14 cellular contexts compared by ENCODE assay signal in genomic region chr3:73070675-73071575, GRCh38. TPM values are rescaled to one million over a fixed set of nuclear protein-coding genes. Genes with fewer than 3 reads are reported as not detected.
DNase-seq lines count a peak whose midpoint lies in the region; ATAC-seq and TF ChIP-seq lines count a peak whose summit lies in the region.
"Had no signal": no experiment of that assay in that cellular context is flagged by ENCODE, and none has a peak within 500 bp of the region (broad histone marks: within the 10 kb centered on the region; RNA-seq: fewer than 3 reads in every experiment).

No MANE protein-coding gene starts in this region.

- POLR2A ChIA-PET in activated CD8-positive, alpha-beta T cell treated with anti-CD3 and anti-CD28 coated beads for 36 hours (lab: Charles Lee) = no interaction called here
- POLR2A ChIA-PET in activated CD8-positive, alpha-beta T cell treated with anti-CD3 and anti-CD28 coated beads, Interleukin-2, amount 10 ng/mL, durations not matched to agents 7 days and 5 days (lab: Charles Lee) = no interaction called here

- ATAC-seq in activated CD8-positive, alpha-beta T cell treated with anti-CD3 and anti-CD28 coated beads for 36 hours = peak; percentile 44
- ATAC-seq in activated CD8-positive, alpha-beta T cell treated with anti-CD3 and anti-CD28 coated beads, Interleukin-2, amount 10 ng/mL, durations not matched to agents 7 days and 5 days = no peak
- ATAC-seq in stimulated activated naive CD8-positive, alpha-beta T cell treated with anti-CD3 and anti-CD28 coated beads, Interleukin-15, amount 100 ng/mL, for 72 hours = peak; percentile 43
- no peak for ATAC-seq in HG03520 (IDR thresholded peaks at IDR 0.05; ENCODE audit: unreplicated experiment)

- H3K9me3 Mint-ChIP-seq in activated CD8-positive, alpha-beta T cell treated with anti-CD3 and anti-CD28 coated beads for 36 hours = no peaks in the 10 kb centered on the region
- H3K9me3 Mint-ChIP-seq in activated CD8-positive, alpha-beta T cell treated with anti-CD3 and anti-CD28 coated beads, Interleukin-2, amount 10 ng/mL, durations not matched to agents 7 days and 5 days (ENCODE audit: insufficient read depth) = no peaks in the 10 kb centered on the region
- no peaks in the 10 kb centered on the region for H3K9me3 Mint-ChIP-seq in stimulated activated naive CD8-positive, alpha-beta T cell treated with anti-CD3 and anti-CD28 coated beads, Interleukin-15, amount 100 ng/mL, for 72 hours

- no peaks in the 10 kb centered on the region for H3K27me3 Mint-ChIP-seq in activated CD8-positive, alpha-beta T cell treated with anti-CD3 and anti-CD28 coated beads for 36 hours
- no peaks in the 10 kb centered on the region for H3K27me3 Mint-ChIP-seq in activated CD8-positive, alpha-beta T cell treated with anti-CD3 and anti-CD28 coated beads, Interleukin-2, amount 10 ng/mL, durations not matched to agents 7 days and 5 days (ENCODE audit: low read depth)
- no peaks in the 10 kb centered on the region for H3K27me3 Mint-ChIP-seq in stimulated activated naive CD8-positive, alpha-beta T cell treated with anti-CD3 and anti-CD28 coated beads, Interleukin-15, amount 100 ng/mL, for 72 hours

- H3K4me3 Mint-ChIP-seq in activated CD8-positive, alpha-beta T cell treated with anti-CD3 and anti-CD28 coated beads for 36 hours = no peak overlapping the region
- no peak overlapping the region for H3K4me3 Mint-ChIP-seq in activated CD8-positive, alpha-beta T cell treated with anti-CD3 and anti-CD28 coated beads, Interleukin-2, amount 10 ng/mL, durations not matched to agents 7 days and 5 days
- H3K4me3 Mint-ChIP-seq in stimulated activated naive CD8-positive, alpha-beta T cell treated with anti-CD3 and anti-CD28 coated beads, Interleukin-15, amount 100 ng/mL, for 72 hours = no peak overlapping the region

- no peak for DNase-seq in activated CD8-positive, alpha-beta T cell treated with anti-CD3 and anti-CD28 coated beads for 36 hours
- DNase-seq in activated CD8-positive, alpha-beta T cell treated with anti-CD3 and anti-CD28 coated beads, Interleukin-2, amount 10 ng/mL, durations not matched to agents 7 days and 5 days = no peak
- peak; percentile 61 for DNase-seq in MV-4-11 (lab: John Stamatoyannopoulos, UW)
- DNase-seq in fibroblast of gingiva (ENCODE audit: low read depth) = peak; percentile 80
- no peak for DNase-seq in stimulated activated naive CD8-positive, alpha-beta T cell treated with anti-CD3 and anti-CD28 coated beads, Interleukin-15, amount 100 ng/mL, for 72 hours
- DNase-seq in SK-N-DZ (ENCODE audit: low spot score) = no peak
- no peak for DNase-seq in NCI-H187 treated with DMSO at 0.1 percent for 48 hours (lab: John Stamatoyannopoulos, UW)
- DNase-seq: colonic mucosa; GDM1; KG1; NCI-H446; posterior cingulate gyrus; stimulated activated CD4-positive, alpha-beta T cell treated with anti-CD3 and anti-CD28 coated beads, Interleukin-2, amount 100 ng/mL, for 48 hours had no signal

- intact Hi-C loops in activated CD8-positive, alpha-beta T cell treated with anti-CD3 and anti-CD28 coated beads for 36 hours (cut with micrococcal nuclease) = no loop called here

- no peak for TF ChIP-seq CTCF in activated CD8-positive, alpha-beta T cell treated with anti-CD3 and anti-CD28 coated beads for 36 hours (IDR thresholded peaks at IDR 0.05)

- no peak overlapping the region for H3K27ac Mint-ChIP-seq in activated CD8-positive, alpha-beta T cell treated with anti-CD3 and anti-CD28 coated beads for 36 hours
- no peak overlapping the region for H3K27ac Mint-ChIP-seq in activated CD8-positive, alpha-beta T cell treated with anti-CD3 and anti-CD28 coated beads, Interleukin-2, amount 10 ng/mL, durations not matched to agents 7 days and 5 days
- peak overlapping the region in 1 of 2 donors; percentile 5 for H3K27ac Mint-ChIP-seq in stimulated activated naive CD8-positive, alpha-beta T cell treated with anti-CD3 and anti-CD28 coated beads, Interleukin-15, amount 100 ng/mL, for 72 hours

- H3K36me3 Mint-ChIP-seq in activated CD8-positive, alpha-beta T cell treated with anti-CD3 and anti-CD28 coated beads for 36 hours (ENCODE audit: low read depth) = peaks cover 5% of the 10 kb centered on the region
- H3K36me3 Mint-ChIP-seq in activated CD8-positive, alpha-beta T cell treated with anti-CD3 and anti-CD28 coated beads, Interleukin-2, amount 10 ng/mL, durations not matched to agents 7 days and 5 days (ENCODE audit: low read depth) = peaks cover 9% of the 10 kb centered on the region

- peaks cover 32% of the 10 kb centered on the region for H3K4me1 Mint-ChIP-seq in activated CD8-positive, alpha-beta T cell treated with anti-CD3 and anti-CD28 coated beads for 36 hours (ENCODE audit: low read depth)
- H3K4me1 Mint-ChIP-seq in activated CD8-positive, alpha-beta T cell treated with anti-CD3 and anti-CD28 coated beads, Interleukin-2, amount 10 ng/mL, durations not matched to agents 7 days and 5 days (ENCODE audit: low read depth) = peaks cover 39% of the 10 kb centered on the region
- peaks cover 26% of the 10 kb centered on the region for H3K4me1 Mint-ChIP-seq in stimulated activated naive CD8-positive, alpha-beta T cell treated with anti-CD3 and anti-CD28 coated beads, Interleukin-15, amount 100 ng/mL, for 72 hours

- CTCF ChIA-PET in activated CD8-positive, alpha-beta T cell treated with anti-CD3 and anti-CD28 coated beads for 36 hours (lab: Charles Lee) = interaction anchor here (1.5 kb wide), 2 partner anchors 14 kb away, joined by 4 to 6 read pairs; no protein-coding TSS in a partner anchor
- CTCF ChIA-PET in activated CD8-positive, alpha-beta T cell treated with anti-CD3 and anti-CD28 coated beads, Interleukin-2, amount 10 ng/mL, durations not matched to agents 7 days and 5 days (lab: Charles Lee) = interaction anchor here (1.3 to 1.8 kb wide), 2 partner anchors 14 to 15 kb away, joined by 6 to 8 read pairs; no protein-coding TSS in a partner anchor

RNA-seq across cellular contexts. Expression of gene EBLN2, which starts 9.5 kb away (rescaled TPM):
- total RNA-seq in activated CD8-positive, alpha-beta T cell treated with anti-CD3 and anti-CD28 coated beads for 36 hours = 1 to 10 TPM; 4.9 to 5.0 TPM
- total RNA-seq in activated CD8-positive, alpha-beta T cell treated with anti-CD3 and anti-CD28 coated beads, Interleukin-2, amount 10 ng/mL, durations not matched to agents 7 days and 5 days = 1 to 10 TPM; 5.3 to 5.9 TPM
- polyA plus RNA-seq in SK-N-DZ (2014; cell fraction: cytosol; rRNA removed) = 0.43 and 1.1 TPM in 2 replicates
- 4.5 and 11.5 TPM in 2 replicates for polyA plus RNA-seq in SK-N-DZ (2014; cell fraction: nucleus; rRNA removed)

Comparison
In these comparisons a context has a peak if more than half of its experiments do, and no peak if none do; other contexts are left out.
1. ATAC-seq: peak in activated CD8-positive, alpha-beta T cell treated with anti-CD3 and anti-CD28 coated beads for 36 hours (single experiment) and stimulated activated naive CD8-positive, alpha-beta T cell treated with anti-CD3 and anti-CD28 coated beads, Interleukin-15, amount 100 ng/mL, for 72 hours (single experiment); none in activated CD8-positive, alpha-beta T cell treated with anti-CD3 and anti-CD28 coated beads, Interleukin-2, amount 10 ng/mL, durations not matched to agents 7 days and 5 days (single experiment) and HG03520 (single experiment).
2. DNase-seq: peak in MV-4-11 (single experiment) and fibroblast of gingiva (single experiment); none in activated CD8-positive, alpha-beta T cell treated with anti-CD3 and anti-CD28 coated beads for 36 hours (single experiment), activated CD8-positive, alpha-beta T cell treated with anti-CD3 and anti-CD28 coated beads, Interleukin-2, amount 10 ng/mL, durations not matched to agents 7 days and 5 days (single experiment), stimulated activated naive CD8-positive, alpha-beta T cell treated with anti-CD3 and anti-CD28 coated beads, Interleukin-15, amount 100 ng/mL, for 72 hours (0 of 2), SK-N-DZ (single experiment) and NCI-H187 treated with DMSO at 0.1 percent for 48 hours (single experiment).